ENCODE assay signal across 1 cellular context in genomic region chr9:125261501-125262216, GRCh38.
A peak's percentile ranks its signal among the peaks of the same experiment; 100 is the strongest.
TF ChIP-seq lines count a peak whose summit lies in the region.

Gene GAPVD1 (plus strand): TSS chr9:125261826. CDS start chr9:125298922, 37,096 bp downstream.

TF ChIP-seq in HepG2, 621 proteins besides CTCF, POLR2A, EP300 and RAD21 (continued from another document and continues in another):
- TF ChIP-seq PLSCR1 (CRISPR knock-in tag; IDR thresholded peaks at IDR 0.05; ENCODE audit: borderline replicate concordance) = peak; percentile 61; the same call in 1 of the 2 replicates
- peak; percentile 11; the same call in 1 of the 2 replicates for TF ChIP-seq MIER3 (CRISPR knock-in tag; IDR thresholded peaks at IDR 0.05; ENCODE audit: borderline replicate concordance)
- no peak for TF ChIP-seq SP5 (CRISPR knock-in tag; IDR thresholded peaks at IDR 0.05; ENCODE audit: borderline replicate concordance, low read depth)
- peak; percentile 85; the same call in 1 of the 2 replicates for TF ChIP-seq GMEB1 (CRISPR knock-in tag; IDR thresholded peaks at IDR 0.05; ENCODE audit: borderline replicate concordance)
- TF ChIP-seq TRIM22 (IDR thresholded peaks at IDR 0.05) = no peak
- TF ChIP-seq NFYB (CRISPR knock-in tag; IDR thresholded peaks at IDR 0.05) = no peak; the same call in 1 of the 2 replicates
- TF ChIP-seq ZNF431 (CRISPR knock-in tag; IDR thresholded peaks at IDR 0.05; ENCODE audit: borderline replicate concordance, low read depth) = peak; percentile 34; the same call in 1 of the 2 replicates
- peak; percentile 59; the same call in 1 of the 2 replicates for TF ChIP-seq KLF13 (CRISPR knock-in tag; IDR thresholded peaks at IDR 0.05)
- TF ChIP-seq ZNF451 (CRISPR knock-in tag; IDR thresholded peaks at IDR 0.05) = peak; percentile 90; the same call in 1 of the 2 replicates
- TF ChIP-seq ZNF782 (CRISPR knock-in tag; IDR thresholded peaks at IDR 0.05; ENCODE audit: borderline replicate concordance) = peak; percentile 81; the same call in 1 of the 2 replicates
- TF ChIP-seq PHF21A (CRISPR knock-in tag; IDR thresholded peaks at IDR 0.05) = peak; percentile 52; the same call in 1 of the 2 replicates
- TF ChIP-seq ATRX (CRISPR knock-in tag; IDR thresholded peaks at IDR 0.05; ENCODE audit: borderline replicate concordance) = no peak
- TF ChIP-seq MYC (CRISPR knock-in tag; IDR thresholded peaks at IDR 0.05; ENCODE audit: borderline replicate concordance) = peak; percentile 50
- peak; percentile 79 for TF ChIP-seq MEIS2 (CRISPR knock-in tag; IDR thresholded peaks at IDR 0.05)
- TF ChIP-seq ZNF687 (CRISPR knock-in tag; IDR thresholded peaks at IDR 0.05) = peak; percentile 93
- TF ChIP-seq TOE1 (CRISPR knock-in tag; IDR thresholded peaks at IDR 0.05) = no peak
- no peak; the same call in 1 of the 2 replicates for TF ChIP-seq ZNF549 (CRISPR knock-in tag; IDR thresholded peaks at IDR 0.05)
- TF ChIP-seq NCOR1 (IDR thresholded peaks at IDR 0.05; ENCODE audit: borderline replicate concordance, low read length) = no peak; the same call in 1 of the 2 replicates
- no peak; the same call in 1 of the 2 replicates for TF ChIP-seq MNT (IDR thresholded peaks at IDR 0.05)
- 0 out of 2 replicates have a peak, but pooled peaks have one; percentile 29 for TF ChIP-seq ZHX2 (IDR thresholded peaks at IDR 0.05; ENCODE audit: low read depth)
- TF ChIP-seq ZHX2 (CRISPR knock-in tag; IDR thresholded peaks at IDR 0.05; ENCODE audit: borderline replicate concordance) = peak; percentile 50; the same call in 1 of the 2 replicates
- no peak for TF ChIP-seq HNF1A (IDR thresholded peaks at IDR 0.05; ENCODE audit: low read depth)
- peak; percentile 74 for TF ChIP-seq HNF1A (CRISPR knock-in tag; IDR thresholded peaks at IDR 0.05; ENCODE audit: borderline replicate concordance)
- TF ChIP-seq DZIP1 (CRISPR knock-in tag; IDR thresholded peaks at IDR 0.05) = peak; percentile 91; the same call in 1 of the 2 replicates
- peak in 1 of 2 experiments; percentile 13; a peak in 1 of 4 replicates for TF ChIP-seq NR2F1 (CRISPR knock-in tag; IDR thresholded peaks at IDR 0.05)
- TF ChIP-seq TSC22D2 (CRISPR knock-in tag; IDR thresholded peaks at IDR 0.05; ENCODE audit: borderline replicate concordance) = no peak
- TF ChIP-seq ZNF274 (CRISPR knock-in tag; IDR thresholded peaks at IDR 0.05) = peak; percentile 62; the same call in 1 of the 2 replicates
- no peak for TF ChIP-seq AKAP8 (CRISPR knock-in tag; IDR thresholded peaks at IDR 0.05)
- peak; percentile 18; the same call in 1 of the 2 replicates for TF ChIP-seq SIX1 (CRISPR knock-in tag; IDR thresholded peaks at IDR 0.05; ENCODE audit: borderline replicate concordance)
- TF ChIP-seq KLF6 (CRISPR knock-in tag; IDR thresholded peaks at IDR 0.05) = 0 out of 2 replicates have a peak, but pooled peaks have one; percentile 36
- TF ChIP-seq MZF1 (CRISPR knock-in tag; IDR thresholded peaks at IDR 0.05; ENCODE audit: borderline replicate concordance) = no peak
- TF ChIP-seq ZFP36L1 (CRISPR knock-in tag; IDR thresholded peaks at IDR 0.05) = no peak
- peak; percentile 59; the same call in 1 of the 3 replicates for TF ChIP-seq MXI1 (IDR thresholded peaks at IDR 0.05; ENCODE audit: borderline replicate concordance, low read depth, low read length)
